Comparison of ENCODE assay signal across 8 cellular contexts in the genomic region with DNA sequence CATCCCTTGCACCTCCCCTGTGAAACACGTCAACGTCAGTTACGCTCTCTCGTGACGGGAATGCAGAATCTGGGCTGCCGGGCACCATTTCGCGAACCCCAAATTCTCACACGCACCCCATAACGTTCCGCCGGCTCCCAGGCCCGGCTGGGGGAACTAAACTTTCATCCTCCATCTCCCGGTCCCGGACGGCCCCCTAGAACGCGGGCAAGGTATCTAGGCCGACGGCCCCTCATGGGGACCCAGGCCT. TPM values are rescaled to one million over a fixed set of nuclear protein-coding genes. Genes with fewer than 3 reads are reported as not detected.
DNase-seq lines count a peak whose midpoint lies in the region; ATAC-seq lines count a peak whose summit lies in the region.

No MANE protein-coding gene starts in this region.

- H3K4me3 ChIP-seq in NT2/D1 (ENCODE audit: insufficient read length, low read depth) = peak overlapping the region; percentile 85
- H3K4me3 ChIP-seq in ectodermal cell (ENCODE audit: insufficient read depth, low read depth, low read length) = peak overlapping the region; percentile 84
- H3K4me3 ChIP-seq in urinary bladder (ENCODE audit: low read depth, low read length) = peak overlapping the region; percentile 75

- H3K27me3 ChIP-seq in NT2/D1 (ENCODE audit: insufficient read depth, insufficient read length) (no peaks in the 10 kb centered on the region), ectodermal cell (ENCODE audit: control insufficient read depth, insufficient read depth, low read length, poor library complexity, severe bottlenecking) (no peaks in the 10 kb centered on the region)

- peaks cover under 1% of the 10 kb centered on the region for H3K36me3 ChIP-seq in NT2/D1 (ENCODE audit: insufficient read depth, insufficient read length, low read length)
- H3K36me3 ChIP-seq in ectodermal cell (ENCODE audit: control insufficient read depth, insufficient read depth, low read length) = no peaks in the 10 kb centered on the region
- H3K36me3 ChIP-seq in urinary bladder (ENCODE audit: insufficient read depth) = no peaks in the 10 kb centered on the region

- DNase-seq in NT2/D1 (ENCODE audit: low read depth, low spot score) (no peak), mucosa of gallbladder (ENCODE audit: low spot score) (peak; percentile 21), NCI-H82 (lab: John Stamatoyannopoulos, UW) (no peak), mesenteric fat pad (ENCODE audit: low spot score) (no peak)

- H3K4me1 ChIP-seq in NT2/D1 (ENCODE audit: insufficient read depth, insufficient read length) (no peaks in the 10 kb centered on the region), ectodermal cell (ENCODE audit: control insufficient read depth, insufficient read depth, low read length) (no peaks in the 10 kb centered on the region), urinary bladder (ENCODE audit: insufficient read depth) (no peaks in the 10 kb centered on the region)

- 0% methylated on average over 20 of the region's 20 CpGs for WGBS in ectodermal cell, 2 experiments
- under 1% methylated on average over 20 of the region's 20 CpGs for WGBS in urinary bladder

- H3K9me3 ChIP-seq in NT2/D1 (ENCODE audit: insufficient read depth, low read length) (no peaks in the 10 kb centered on the region), ectodermal cell (ENCODE audit: control insufficient read depth, low read length) (no peaks in the 10 kb centered on the region)

- H3K9ac ChIP-seq in NT2/D1 (ENCODE audit: insufficient read length, low read depth) = peak overlapping the region; percentile 90

- ATAC-seq in GM19035 (IDR thresholded peaks at IDR 0.05; ENCODE audit: unreplicated experiment) (peak; percentile 3), GM21737 (IDR thresholded peaks at IDR 0.05; ENCODE audit: unreplicated experiment) (no peak)

- peak overlapping the region; percentile 90 for H3K27ac ChIP-seq in ectodermal cell (ENCODE audit: insufficient read depth, low read depth, low read length, poor library complexity, severe bottlenecking)
- H3K27ac ChIP-seq in urinary bladder (ENCODE audit: low read depth) = peak overlapping the region; percentile 99

RNA-seq across cellular contexts. Expression of gene DNAJC27, which starts 0.5 kb away (rescaled TPM):
- 6.1 TPM for polyA plus RNA-seq in ectodermal cell (2013, experiment 1 of 4)
- polyA plus RNA-seq in ectodermal cell (2013, experiment 2 of 4) = 7.9 TPM
- polyA plus RNA-seq in ectodermal cell (2013, experiment 3 of 4) = 7.4 TPM
- polyA plus RNA-seq in ectodermal cell (2013, experiment 4 of 4) = 5.7 TPM
- total RNA-seq in mucosa of gallbladder = 6.1 TPM
- 13.3 TPM for total RNA-seq in urinary bladder
- polyA plus RNA-seq in urinary bladder = 6.3 TPM
- total RNA-seq in mesenteric fat pad = 10.5 TPM

RNA-seq across cellular contexts. Expression of gene ADCY3, which starts 51.2 kb away (rescaled TPM):
- 32.0 TPM for polyA plus RNA-seq in ectodermal cell (2013, experiment 1 of 4)
- polyA plus RNA-seq in ectodermal cell (2013, experiment 2 of 4) = 35.0 TPM
- polyA plus RNA-seq in ectodermal cell (2013, experiment 3 of 4) = 30.4 TPM
- 33.2 TPM for polyA plus RNA-seq in ectodermal cell (2013, experiment 4 of 4)
- 30.1 TPM for total RNA-seq in mucosa of gallbladder
- total RNA-seq in urinary bladder = 28.3 TPM
- 65.2 TPM for polyA plus RNA-seq in urinary bladder
- total RNA-seq in mesenteric fat pad = 216 TPM
